8 cellular contexts compared by ENCODE assay signal in genomic region chr2:233565685-233566140, GRCh38. TPM values are rescaled to one million over a fixed set of nuclear protein-coding genes. Genes with fewer than 3 reads are reported as not detected.
DNase-seq lines count a peak whose midpoint lies in the region; ATAC-seq, FAIRE-seq and TF ChIP-seq lines count a peak whose summit lies in the region.

No MANE protein-coding gene starts in this region.

- H3K4me3 ChIP-seq in fibroblast of the aortic adventitia (ENCODE audit: low read depth, low read length) = peak overlapping the region; percentile 94
- H3K4me3 ChIP-seq in smooth muscle cell = peak overlapping the region; percentile 69

- H3K9me3 ChIP-seq in smooth muscle cell (replicated peaks; ENCODE audit: low read depth) = no peaks in the 10 kb centered on the region

- no peaks in the 10 kb centered on the region for H3K36me3 ChIP-seq in smooth muscle cell (ENCODE audit: low read depth)

- WGBS in smooth muscle cell (ENCODE audit: low lambda C conversion rate) = 11% methylated on average over 6 of the region's 6 CpGs

- peaks cover 19% of the 10 kb centered on the region for H3K4me1 ChIP-seq in smooth muscle cell (ENCODE audit: low read depth)

- peak; percentile 35 for ATAC-seq in GM21515 (IDR thresholded peaks at IDR 0.05; ENCODE audit: unreplicated experiment)
- ATAC-seq in HG03025 (IDR thresholded peaks at IDR 0.05; ENCODE audit: low FRiP score, unreplicated experiment) = no peak

- no peak for TF ChIP-seq CTCF in fibroblast of the aortic adventitia (IDR thresholded peaks at IDR 0.05; ENCODE audit: insufficient read depth, low read length)
- TF ChIP-seq CTCF in smooth muscle cell (IDR thresholded peaks at IDR 0.05; ENCODE audit: borderline replicate concordance, insufficient read depth, poor library complexity, severe bottlenecking) = no peak

- H3K9ac ChIP-seq in smooth muscle cell (ENCODE audit: low read depth) = peak overlapping the region; percentile 92

- no peak overlapping the region for H2AFZ ChIP-seq in smooth muscle cell (ENCODE audit: low read depth)

- peak overlapping the region; percentile 91 for H3K27ac ChIP-seq in smooth muscle cell (ENCODE audit: low read depth)

- H3K27me3 ChIP-seq in smooth muscle cell (ENCODE audit: low read depth) = no peaks in the 10 kb centered on the region

- no peaks in the 10 kb centered on the region for H3K79me2 ChIP-seq in smooth muscle cell (ENCODE audit: low read depth)

- FAIRE-seq in RCC 7860 (lab: Jason Lieb, UNC) = peak; percentile 30

- H4K20me1 ChIP-seq in smooth muscle cell (ENCODE audit: low read depth) = no peaks in the 10 kb centered on the region

- H3F3A ChIP-seq in smooth muscle cell (ENCODE audit: low read depth) = peaks cover 12% of the 10 kb centered on the region

- DNase-seq in AG20443 (ENCODE audit: low spot score) (peak; percentile 15), RCC 7860 (ENCODE audit: low spot score) (no peak), fibroblast of the aortic adventitia (ENCODE audit: low read depth) (no peak), smooth muscle cell (lab: John Stamatoyannopoulos, UW; ENCODE audit: unreplicated experiment) (no peak), activated gamma-delta T cell treated with Interleukin-2 at 50 U/mL for 16 hours (no peak), NCI-H1930 (lab: John Stamatoyannopoulos, UW) (no peak)

- peak overlapping the region; percentile 89 for H3K4me2 ChIP-seq in smooth muscle cell

RNA-seq across cellular contexts. Expression of gene USP40, which starts 0.9 kb away (rescaled TPM):
- total RNA-seq in fibroblast of the aortic adventitia (ENCODE audit: low replicate concordance) (40.2 and 75.5 TPM in 2 replicates), smooth muscle cell (18.0 and 23.6 TPM in 2 replicates)
- 9.4 and 16.4 TPM in 2 replicates for polyA plus RNA-seq in smooth muscle cell

RNA-seq across cellular contexts. Expression of gene UGT1A8, which starts 51.7 kb away (rescaled TPM):
- total RNA-seq in fibroblast of the aortic adventitia (ENCODE audit: low replicate concordance) (0.09 TPM in 1 of 2 replicates, not detected in the other), smooth muscle cell (not detected in 2 replicates)
- not detected in 2 replicates for polyA plus RNA-seq in smooth muscle cell
